Comparison of ENCODE assay signal across 15 cellular contexts in the genomic region with DNA sequence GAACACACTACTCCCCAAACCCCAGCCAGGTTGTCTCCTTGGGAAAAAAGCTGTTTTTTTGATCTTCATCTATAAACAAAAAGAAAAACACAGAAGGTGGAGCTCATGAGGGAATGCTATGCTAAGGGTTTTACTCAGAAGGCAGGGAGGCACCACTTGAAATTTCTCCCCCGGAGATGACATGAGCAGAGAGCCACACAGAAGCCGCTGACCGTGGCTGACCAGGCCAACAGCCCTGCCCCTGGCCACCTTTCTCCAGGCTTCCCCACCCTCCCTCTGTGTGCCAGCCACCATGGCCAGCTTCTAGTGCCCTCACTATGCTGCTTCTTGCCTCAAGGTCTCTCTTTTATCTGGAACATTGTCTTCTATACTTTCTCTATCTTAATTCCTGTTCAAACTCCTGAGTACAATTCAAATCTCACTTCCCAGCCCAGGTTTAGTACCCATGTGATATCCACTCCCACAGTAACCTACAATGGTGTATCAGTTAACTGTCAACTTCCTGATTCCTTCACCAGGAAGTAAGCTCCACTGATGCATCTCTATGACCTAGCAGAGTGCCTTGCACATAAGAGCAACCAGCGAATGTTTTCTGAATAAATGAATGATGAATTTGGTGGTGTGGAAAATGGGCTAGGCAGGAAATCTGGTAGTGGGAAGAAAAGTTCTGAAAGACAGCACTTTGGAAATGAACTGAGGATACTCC. TPM values are rescaled to one million over a fixed set of nuclear protein-coding genes. Genes with fewer than 3 reads are reported as not detected.
DNase-seq lines count a peak whose midpoint lies in the region; ATAC-seq and TF ChIP-seq lines count a peak whose summit lies in the region.
"Had no signal": no experiment of that assay in that cellular context is flagged by ENCODE, and none has a peak within 500 bp of the region (broad histone marks: within the 10 kb centered on the region; RNA-seq: fewer than 3 reads in every experiment).

No MANE protein-coding gene starts in this region.

- no peak for TF ChIP-seq CTCF in nephron progenitor cell (IDR thresholded peaks at IDR 0.05)

- H2AFZ ChIP-seq in GM23248 = no peak overlapping the region

- H3K4me2 ChIP-seq in GM23248 (ENCODE audit: unreplicated experiment) = no peak overlapping the region

- no peak overlapping the region for H3K4me3 ChIP-seq in GM23248
- H3K4me3 ChIP-seq: breast epithelium, tibial artery had no signal

- WGBS in GM23248 (ENCODE audit: low coverage in 1 of 2, low lambda C conversion rate in 2 of 2, missing lambda C conversion rate in 2 of 2), 2 experiments = 81 to 85% methylated on average over 4 of the region's 4 CpGs

- ATAC-seq in HG03432 (IDR thresholded peaks at IDR 0.05; ENCODE audit: unreplicated experiment) (peak; percentile 61), GM18517 (IDR thresholded peaks at IDR 0.05; ENCODE audit: unreplicated experiment) (no peak)

- peaks cover 2% of the 10 kb centered on the region for H3K4me1 Mint-ChIP-seq in activated naive CD8-positive, alpha-beta T cell treated with anti-CD3 and anti-CD28 coated beads for 36 hours
- H3K4me1 Mint-ChIP-seq in nephron progenitor cell = peaks cover 21% of the 10 kb centered on the region

- peak; percentile 34 for DNase-seq in DMS53 (lab: John Stamatoyannopoulos, UW)
- no peak for DNase-seq in DMS53 treated with DMSO at 0.1 percent for 48 hours (lab: John Stamatoyannopoulos, UW; ENCODE audit: unreplicated experiment)
- no peak for DNase-seq in activated naive CD8-positive, alpha-beta T cell treated with anti-CD3 and anti-CD28 coated beads for 36 hours
- no peak for DNase-seq in nephron progenitor cell
- DNase-seq in Ammon's horn (ENCODE audit: low spot score) = no peak
- no peak for DNase-seq in GM23248
- DNase-seq: foreskin fibroblast, NCI-H1694, SHP77, tibial artery had no signal

- peaks cover 11% of the 10 kb centered on the region for H4K20me1 ChIP-seq in GM23248 (ENCODE audit: insufficient read depth)

- H3F3A ChIP-seq in GM23248 (ENCODE audit: insufficient read depth) = peaks cover 15% of the 10 kb centered on the region; the same call in 1 of the 2 replicates

- H3K79me2 ChIP-seq in GM23248 (ENCODE audit: insufficient read depth) = peaks cover 100% of the 10 kb centered on the region

- H3K27me3 ChIP-seq in GM23248 (replicated peaks; ENCODE audit: insufficient read depth) = no peaks in the 10 kb centered on the region
- H3K27me3 ChIP-seq: breast epithelium, tibial artery had no signal

- no peaks in the 10 kb centered on the region for H3K27me3 Mint-ChIP-seq in activated naive CD8-positive, alpha-beta T cell treated with anti-CD3 and anti-CD28 coated beads for 36 hours
- H3K27me3 Mint-ChIP-seq in nephron progenitor cell (ENCODE audit: low read depth, poor library complexity) = no peaks in the 10 kb centered on the region

- H3K9me3 ChIP-seq in GM23248 (ENCODE audit: low read depth) = no peaks in the 10 kb centered on the region
- H3K9me3 ChIP-seq: breast epithelium, tibial artery had no signal

- H3K9ac ChIP-seq in GM23248 = no peak overlapping the region

- H3K9me2 ChIP-seq in GM23248 (ENCODE audit: insufficient read depth) = no peaks in the 10 kb centered on the region

- H3K4me1 ChIP-seq in GM23248 (ENCODE audit: insufficient read depth) = peaks cover 9% of the 10 kb centered on the region
- H3K4me1 ChIP-seq: breast epithelium had no signal

- H3K9me3 Mint-ChIP-seq in activated naive CD8-positive, alpha-beta T cell treated with anti-CD3 and anti-CD28 coated beads for 36 hours = no peaks in the 10 kb centered on the region
- peaks cover 9% of the 10 kb centered on the region for H3K9me3 Mint-ChIP-seq in nephron progenitor cell

- peak overlapping the region; percentile 62 for H3K27ac Mint-ChIP-seq in activated naive CD8-positive, alpha-beta T cell treated with anti-CD3 and anti-CD28 coated beads for 36 hours
- H3K27ac Mint-ChIP-seq in nephron progenitor cell = peak overlapping the region; percentile 70

- in situ Hi-C loops in GM23248 (cut with MboI) = no loop called here

- H3K27ac ChIP-seq in GM23248 = no peak overlapping the region
- H3K27ac ChIP-seq: breast epithelium, tibial artery had no signal

- peaks cover 29% of the 10 kb centered on the region for H3K36me3 Mint-ChIP-seq in activated naive CD8-positive, alpha-beta T cell treated with anti-CD3 and anti-CD28 coated beads for 36 hours
- H3K36me3 Mint-ChIP-seq in nephron progenitor cell (ENCODE audit: low read depth) = peaks cover 84% of the 10 kb centered on the region

- no peak overlapping the region for H3K4me3 Mint-ChIP-seq in activated naive CD8-positive, alpha-beta T cell treated with anti-CD3 and anti-CD28 coated beads for 36 hours
- no peak overlapping the region for H3K4me3 Mint-ChIP-seq in nephron progenitor cell

- peaks cover 81% of the 10 kb centered on the region for H3K36me3 ChIP-seq in GM23248 (ENCODE audit: low read depth)

RNA-seq across cellular contexts. Expression of a gene that starts 15.3 kb away (rescaled TPM):
- 10 to 100 TPM; 20.5 to 20.9 TPM for total RNA-seq in activated naive CD8-positive, alpha-beta T cell treated with anti-CD3 and anti-CD28 coated beads for 36 hours
- total RNA-seq in GM23248 (2014; rRNA removed; shearing (Covaris generic)) = 363 and 372 TPM in 2 replicates
- 752 and 760 TPM in 2 replicates for polyA plus RNA-seq in GM23248 (2016; fragmentation: Nextera tagmentation; extraction: Ambion mirVana)

RNA-seq across cellular contexts. Expression of a gene that starts 23.6 kb away (rescaled TPM):
- not detected for total RNA-seq in activated naive CD8-positive, alpha-beta T cell treated with anti-CD3 and anti-CD28 coated beads for 36 hours
- 0.25 and 0.54 TPM in 2 replicates for total RNA-seq in GM23248 (2014; rRNA removed; shearing (Covaris generic))
- 1.7 and 2.0 TPM in 2 replicates for polyA plus RNA-seq in GM23248 (2016; fragmentation: Nextera tagmentation; extraction: Ambion mirVana)
- total RNA-seq: activated CD8-positive, alpha-beta memory T cell treated with anti-CD3 and anti-CD28 coated beads for 36 hours; mononuclear cell had no signal

RNA-seq across cellular contexts. Expression of a gene that starts 46.2 kb away (rescaled TPM):
- total RNA-seq in activated naive CD8-positive, alpha-beta T cell treated with anti-CD3 and anti-CD28 coated beads for 36 hours = 10 to 100 TPM; 10.1 to 10.2 TPM
- total RNA-seq in GM23248 (2014; rRNA removed; shearing (Covaris generic)) = 7.3 and 9.1 TPM in 2 replicates
- 2.6 and 3.2 TPM in 2 replicates for polyA plus RNA-seq in GM23248 (2016; fragmentation: Nextera tagmentation; extraction: Ambion mirVana)

Comparison
In these comparisons a context has a peak if more than half of its experiments do, and no peak if none do; other contexts are left out.
1. RNA of a gene that starts 15.3 kb away (total RNA-seq): 363 to 372 TPM in GM23248; 20.5 to 20.9 TPM in activated naive CD8-positive, alpha-beta T cell treated with anti-CD3 and anti-CD28 coated beads for 36 hours; every median in the first group is over 10 times any median in the second.